8 cellular contexts compared by ENCODE assay signal in genomic region chr20:35561268-35561667, GRCh38. TPM values are rescaled to one million over a fixed set of nuclear protein-coding genes. Genes with fewer than 3 reads are reported as not detected.
DNase-seq lines count a peak whose midpoint lies in the region; ATAC-seq, FAIRE-seq and TF ChIP-seq lines count a peak whose summit lies in the region.

No MANE protein-coding gene starts in this region.

- no peak overlapping the region for H3K4me3 Mint-ChIP-seq in memory B cell

- no peaks in the 10 kb centered on the region for H3K27me3 ChIP-seq in bronchial epithelial cell (ENCODE audit: control insufficient read depth, insufficient read depth, low read length)

- ATAC-seq in memory B cell (ENCODE audit: low read depth): peak; percentile 89
- no peak for ATAC-seq in HG03460 (IDR thresholded peaks at IDR 0.05; ENCODE audit: unreplicated experiment)
- no peak for ATAC-seq in HG03442 (IDR thresholded peaks at IDR 0.05; ENCODE audit: unreplicated experiment)
- ATAC-seq in GM21423 (IDR thresholded peaks at IDR 0.05; ENCODE audit: unreplicated experiment): no peak

- FAIRE-seq in bronchial epithelial cell (lab: Jason Lieb, UNC): no peak

- no peak overlapping the region for H3K4me3 ChIP-seq in bronchial epithelial cell (ENCODE audit: low read depth, low read length)

- no peak overlapping the region for H3K27ac Mint-ChIP-seq in memory B cell

- peak; percentile 63 for TF ChIP-seq CTCF in GM12873 (IDR thresholded peaks at IDR 0.05; ENCODE audit: insufficient read depth, low read depth, low read length, missing control alignments)
- peak; percentile 44 for TF ChIP-seq CTCF in bronchial epithelial cell (IDR thresholded peaks at IDR 0.05; ENCODE audit: insufficient read depth, low read length, severe bottlenecking)

- H3K36me3 Mint-ChIP-seq in memory B cell: peaks cover 6% of the 10 kb centered on the region

- no peaks in the 10 kb centered on the region for H3K9me3 Mint-ChIP-seq in memory B cell

- H3K36me3 ChIP-seq in bronchial epithelial cell (ENCODE audit: control insufficient read depth, insufficient read depth, low read length): peaks cover 13% of the 10 kb centered on the region

- DNase-seq in Ammon's horn (ENCODE audit: low spot score) (peak; percentile 54), NCI-H345 treated with DMSO at 0.1 percent for 48 hours (lab: John Stamatoyannopoulos, UW; ENCODE audit: unreplicated experiment) (peak; percentile 52), bronchial epithelial cell (ENCODE audit: low read depth) (peak; percentile 33), memory B cell (ENCODE audit: low spot score in 2 of 2) (peak in 1 of 2 donors; percentile 18)

- H3K4me1 Mint-ChIP-seq in memory B cell: no peaks in the 10 kb centered on the region

- no peaks in the 10 kb centered on the region for H3K27me3 Mint-ChIP-seq in memory B cell

RNA-seq across cellular contexts. Expression of gene ERGIC3, which starts 19.4 kb away (rescaled TPM):
- 354 and 460 TPM in 2 replicates for total RNA-seq in bronchial epithelial cell

RNA-seq across cellular contexts. Expression of gene C20orf173, which starts 31.8 kb away (rescaled TPM):
- not detected in 2 replicates for total RNA-seq in bronchial epithelial cell

RNA-seq across cellular contexts. Expression of gene SPAG4, which starts 54.4 kb away (rescaled TPM):
- 6.1 and 9.9 TPM in 2 replicates for total RNA-seq in bronchial epithelial cell
